ENCODE assay signal across 21 cellular contexts in the genomic region with DNA sequence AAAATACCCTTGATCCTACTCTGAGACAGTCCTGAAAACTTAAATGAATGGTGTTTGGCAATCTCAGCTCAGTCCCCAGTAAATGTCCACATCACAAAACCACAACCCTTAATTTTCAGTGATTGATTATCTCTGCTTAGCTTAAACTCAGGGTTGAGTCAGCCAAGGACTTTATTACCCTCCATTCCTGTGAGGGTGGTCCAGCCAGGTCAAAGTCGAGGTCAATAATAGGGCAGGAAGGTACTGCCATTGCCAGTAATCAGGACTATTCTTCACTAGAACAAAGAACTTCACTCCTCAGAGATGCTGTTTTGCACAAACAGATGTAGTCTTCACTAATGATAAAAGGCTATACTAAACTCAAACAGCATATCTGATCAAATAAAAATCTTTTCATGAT.
DNase-seq lines count a peak whose midpoint lies in the region; ATAC-seq, FAIRE-seq and TF ChIP-seq lines count a peak whose summit lies in the region.
"Had no signal": no experiment of that assay in that cellular context is flagged by ENCODE, and none has a peak within 500 bp of the region (broad histone marks: within the 10 kb centered on the region; RNA-seq: fewer than 3 reads in every experiment).

No MANE protein-coding gene starts in this region.

- H2BK5ac ChIP-seq in H1 (ENCODE audit: low read depth, low read length) (peak overlapping the region; percentile 92; the same call in 1 of the 2 replicates), mesenchymal stem cell (ENCODE audit: low read depth, low read length, poor library complexity, severe bottlenecking) (no peak overlapping the region)

- H4K8ac ChIP-seq in H1 (ENCODE audit: extremely low read depth, insufficient read depth, low read length) (no peak overlapping the region), mesenchymal stem cell (ENCODE audit: low read length) (no peak overlapping the region)

- peak overlapping the region; percentile 62; the same call in 1 of the 2 replicates for H2BK12ac ChIP-seq in H1 (ENCODE audit: low read depth, low read length)
- H2BK12ac ChIP-seq in mesenchymal stem cell (ENCODE audit: low read length in 2 of 2): no peak overlapping the region

- WGBS in H1 (ENCODE audit: extremely low coverage in 1 of 2, insufficient coverage in 1 of 2, insufficient read length in 1 of 2, insufficient replicate concordance in 2 of 2, low coverage in 1 of 2, low lambda C conversion rate in 2 of 2, missing lambda C conversion rate in 1 of 2), 2 experiments: 50% methylated on average over 1 of the region's 1 CpG; no CpG with 5 or more reads in 1 of the 2 experiments
- WGBS in mesenchymal stem cell: 0% methylated on average over 1 of the region's 1 CpG

- TF ChIP-seq CTCF in H1 (IDR thresholded peaks at IDR 0.05; ENCODE audit: control extremely low read depth in 1 of 3, insufficient read depth in 1 of 3, low read depth in 1 of 3, low read length in 3 of 3): no peak

- H3K4me3 Mint-ChIP-seq in activated T-cell treated with anti-CD3 and anti-CD28 coated beads, Interleukin-2, amount 50 U/mL, for 4 hours: no peak overlapping the region
- H3K4me3 Mint-ChIP-seq: CD4-positive, alpha-beta memory T cell had no signal

- CTCF ChIA-PET in H1 (lab: Charles Lee; ENCODE audit: partially characterized antibody): interaction anchor here (1.0 kb wide), 1 partner anchor 14 kb away, joined by 4 read pairs; no protein-coding TSS in a partner anchor

- H2AFZ ChIP-seq in H1 (ENCODE audit: low read length) (no peak overlapping the region), mesenchymal stem cell (ENCODE audit: low read depth, low read length) (no peak overlapping the region)

- no peak overlapping the region for H2BK15ac ChIP-seq in H1 (ENCODE audit: low read length)
- H2BK15ac ChIP-seq in mesenchymal stem cell (ENCODE audit: low read depth, poor library complexity, severe bottlenecking): no peak overlapping the region

- TF ChIP-seq EP300 in H1 (IDR thresholded peaks at IDR 0.05; ENCODE audit: borderline replicate concordance in 1 of 2, low read depth in 2 of 2, low read length in 2 of 2): no peak

- TF ChIP-seq RAD21 in H1 (IDR thresholded peaks at IDR 0.05 in 1 of 2, conservative IDR thresholded peaks at IDR 0.05 in 1 of 2; ENCODE audit: low read depth in 2 of 2, low read length in 2 of 2): no peak

- POLR2A ChIA-PET in H1 (lab: Charles Lee; ENCODE audit: partially characterized antibody): no interaction called here

- DNase-seq in H1 (ENCODE audit: low read depth in 1 of 2, low spot score in 2 of 2): no peak
- DNase-seq in mesenchymal stem cell: peak; percentile 30
- DNase-seq in AG08395 (ENCODE audit: low spot score): no peak
- DNase-seq in activated T-cell treated with anti-CD3 and anti-CD28 coated beads, Interleukin-2, amount 50 U/mL, for 4 hours: no peak
- DNase-seq in SHP77 (lab: John Stamatoyannopoulos, UW): no peak
- DNase-seq: BE2C; CD4-positive, alpha-beta memory T cell; DND-41; GF-D8; MV-4-11; NCI-H1436; NCI-H2029 treated with DMSO at 0.1 percent for 48 hours; NCI-H345; NCI-H526 treated with DMSO at 0.1 percent for 48 hours; NK-92 treated with Interleukin-12 subunit alpha and Interleukin-12 subunit beta, amount 100 ng/mL, for 24 hours; OCI-M1; RPMI8226 had no signal

- no peaks in the 10 kb centered on the region for H3K36me3 Mint-ChIP-seq in activated T-cell treated with anti-CD3 and anti-CD28 coated beads, Interleukin-2, amount 50 U/mL, for 4 hours (ENCODE audit: insufficient read depth)
- H3K36me3 Mint-ChIP-seq: CD4-positive, alpha-beta memory T cell had no signal

- no peaks in the 10 kb centered on the region for H3K9me3 ChIP-seq in HUES6 (ENCODE audit: control insufficient read depth, insufficient read depth, low read depth, low read length)
- no peaks in the 10 kb centered on the region for H3K9me3 ChIP-seq in H1 (ENCODE audit: insufficient read depth in 2 of 2, low read depth in 1 of 2, low read length in 1 of 2)
- H3K9me3 ChIP-seq in mesenchymal stem cell (ENCODE audit: control insufficient read depth, low read length): peaks cover 2% of the 10 kb centered on the region
- H3K9me3 ChIP-seq: BE2C, SJSA1 had no signal

- H3K36me3 ChIP-seq in HUES6 (ENCODE audit: control insufficient read depth, insufficient read depth, low read length): no peaks in the 10 kb centered on the region
- H3K36me3 ChIP-seq in H1 (ENCODE audit: control insufficient read depth in 2 of 4, insufficient read depth in 4 of 4, low read length in 3 of 4): no peaks in the 10 kb centered on the region
- no peaks in the 10 kb centered on the region for H3K36me3 ChIP-seq in mesenchymal stem cell (ENCODE audit: control insufficient read depth in 1 of 2, insufficient read depth in 2 of 2, low read depth in 1 of 2, low read length in 2 of 2)
- H3K36me3 ChIP-seq: BE2C, SJSA1 had no signal

- peak overlapping the region; percentile 83 for H3K27ac ChIP-seq in HUES6 (ENCODE audit: low read depth, low read length)
- H3K27ac ChIP-seq in H1 (ENCODE audit: low read depth, low read length): peak overlapping the region; percentile 33; the same call in 1 of the 2 replicates
- H3K27ac ChIP-seq in mesenchymal stem cell (ENCODE audit: low read length, poor library complexity, severe bottlenecking): no peak overlapping the region
- H3K27ac ChIP-seq: SJSA1 had no signal

- H3K18ac ChIP-seq in H1 (ENCODE audit: extremely low read depth, low read length): 0 out of 2 replicates have a peak overlapping the region, but pooled peaks have one; percentile 42
- no peak overlapping the region for H3K18ac ChIP-seq in mesenchymal stem cell (ENCODE audit: low read depth in 1 of 2, low read length in 2 of 2)

- H3K9ac ChIP-seq in HUES6 (ENCODE audit: low read length) (peak overlapping the region; percentile 18), H1 (replicated peaks in 1 of 4; ENCODE audit: extremely low read depth in 1 of 4, low read depth in 3 of 4, low read length in 3 of 4) (no peak overlapping the region), mesenchymal stem cell (ENCODE audit: low read length) (no peak overlapping the region)

- no peaks in the 10 kb centered on the region for H3K79me2 ChIP-seq in H1 (ENCODE audit: control insufficient read depth in 1 of 2, insufficient read depth in 2 of 2, low read length in 2 of 2)

- FAIRE-seq in H1 (lab: Jason Lieb, UNC): peak; percentile 72
- FAIRE-seq: D721Med had no signal

- H3K56ac ChIP-seq in H1 (replicated peaks; ENCODE audit: insufficient read length, low read depth, low read length): no peak overlapping the region

- H3K79me1 ChIP-seq in H1 (ENCODE audit: low read depth, low read length) (no peaks in the 10 kb centered on the region), mesenchymal stem cell (replicated peaks; ENCODE audit: low read length, poor library complexity, severe bottlenecking) (no peaks in the 10 kb centered on the region)

- no peaks in the 10 kb centered on the region for H3K23me2 ChIP-seq in H1 (ENCODE audit: low read depth, low read length)

- H4K20me1 ChIP-seq in H1 (replicated peaks in 1 of 2; ENCODE audit: control insufficient read depth in 1 of 2, insufficient read depth in 2 of 2, low read length in 2 of 2): no peaks in the 10 kb centered on the region

- ATAC-seq in HG03457 (IDR thresholded peaks at IDR 0.05; ENCODE audit: unreplicated experiment): no peak
- no peak for ATAC-seq in activated T-cell treated with anti-CD3 and anti-CD28 coated beads, Interleukin-2, amount 50 U/mL, for 4 hours

- peak overlapping the region; percentile 37 for H3K4me3 ChIP-seq in HUES6 (ENCODE audit: low read depth, low read length)
- peak overlapping the region in 1 of 4 experiments; percentile 45; a peak in 1 of 8 replicates for H3K4me3 ChIP-seq in H1 (ENCODE audit: extremely low read depth in 1 of 4, insufficient read depth in 2 of 4, low read depth in 3 of 4, low read length in 4 of 4)
- no peak overlapping the region for H3K4me3 ChIP-seq in mesenchymal stem cell (ENCODE audit: insufficient read depth in 1 of 2, low read depth in 1 of 2, low read length in 2 of 2)
- H3K4me3 ChIP-seq: SJSA1 had no signal

- H2AK5ac ChIP-seq in H1 (ENCODE audit: low read depth, low read length): no peak overlapping the region
- H2AK5ac ChIP-seq in mesenchymal stem cell (ENCODE audit: low read length, severe bottlenecking): no peak overlapping the region

- H2BK120ac ChIP-seq in H1 (replicated peaks; ENCODE audit: low read depth, low read length): peak overlapping the region; percentile 98
- H2BK120ac ChIP-seq in mesenchymal stem cell (ENCODE audit: low read depth, low read length): no peak overlapping the region

- H3K27me3 ChIP-seq in HUES6 (ENCODE audit: control insufficient read depth, insufficient read depth, low read length) (no peaks in the 10 kb centered on the region), H1 (replicated peaks in 1 of 4; ENCODE audit: control insufficient read depth in 3 of 4, extremely low read depth in 1 of 4, insufficient read depth in 3 of 4, low read length in 3 of 4) (no peaks in the 10 kb centered on the region), mesenchymal stem cell (ENCODE audit: control insufficient read depth in 1 of 2, insufficient read depth in 1 of 2, low read length in 2 of 2) (no peaks in the 10 kb centered on the region)
- H3K27me3 ChIP-seq: BE2C, SJSA1 had no signal

- H3K27me3 Mint-ChIP-seq in activated T-cell treated with anti-CD3 and anti-CD28 coated beads, Interleukin-2, amount 50 U/mL, for 4 hours (ENCODE audit: low read depth): no peaks in the 10 kb centered on the region
- H3K27me3 Mint-ChIP-seq: CD4-positive, alpha-beta memory T cell had no signal

- no peak overlapping the region for H3K14ac ChIP-seq in H1 (ENCODE audit: insufficient read length)
- no peak overlapping the region for H3K14ac ChIP-seq in mesenchymal stem cell (ENCODE audit: low read length in 2 of 2)

- peak overlapping the region; percentile 13; the same call in 1 of the 2 replicates for H2BK20ac ChIP-seq in H1 (ENCODE audit: low read length)

- peaks cover 25% of the 10 kb centered on the region for H3K4me1 ChIP-seq in HUES6 (ENCODE audit: control insufficient read depth, insufficient read depth, low read length)
- peaks cover 2 to 12% (median 8%) of the 10 kb centered on the region in 4 experiments; a peak in 5 of 7 replicates for H3K4me1 ChIP-seq in H1 (replicated peaks in 1 of 4; ENCODE audit: control insufficient read depth in 3 of 4, insufficient read depth in 4 of 4, low read length in 3 of 4)
- no peaks in the 10 kb centered on the region for H3K4me1 ChIP-seq in mesenchymal stem cell (ENCODE audit: control insufficient read depth, insufficient read depth, low read depth, low read length)
- H3K4me1 ChIP-seq: BE2C, SJSA1 had no signal

- TF ChIP-seq POLR2A in H1 (IDR thresholded peaks at IDR 0.05; ENCODE audit: control extremely low read depth in 1 of 2, low read depth in 2 of 2, low read length in 2 of 2): no peak

- no peaks in the 10 kb centered on the region for H3K9me3 Mint-ChIP-seq in activated T-cell treated with anti-CD3 and anti-CD28 coated beads, Interleukin-2, amount 50 U/mL, for 4 hours

- H3K23ac ChIP-seq in H1 (ENCODE audit: insufficient read length) (no peak overlapping the region), mesenchymal stem cell (ENCODE audit: low read length in 2 of 2) (no peak overlapping the region)

- peak overlapping the region; percentile 57 for H3K4ac ChIP-seq in H1 (replicated peaks; ENCODE audit: insufficient read length, low read depth, low read length)
- no peak overlapping the region for H3K4ac ChIP-seq in mesenchymal stem cell (ENCODE audit: low read depth in 1 of 2, low read length in 2 of 2)

- peak overlapping the region; percentile 91 for H4K91ac ChIP-seq in H1 (replicated peaks; ENCODE audit: insufficient read length, low read length)
- no peak overlapping the region for H4K91ac ChIP-seq in mesenchymal stem cell (ENCODE audit: low read length)

- peak overlapping the region; percentile 89 for H4K5ac ChIP-seq in H1 (ENCODE audit: insufficient read length, low read depth, low read length)

- H3K4me2 ChIP-seq in H1 (ENCODE audit: insufficient read depth in 1 of 2, low read depth in 2 of 2, low read length in 2 of 2): peak overlapping the region; percentile 49 to 64; a peak in 3 of 4 replicates
- no peak overlapping the region for H3K4me2 ChIP-seq in mesenchymal stem cell (ENCODE audit: low read length, poor library complexity, severe bottlenecking)

- H3K4me1 Mint-ChIP-seq in activated T-cell treated with anti-CD3 and anti-CD28 coated beads, Interleukin-2, amount 50 U/mL, for 4 hours (ENCODE audit: low read depth): no peaks in the 10 kb centered on the region
- H3K4me1 Mint-ChIP-seq: CD4-positive, alpha-beta memory T cell had no signal
